ENCODE assay signal across 22 cellular contexts in genomic region chr10:12929381-12929780, GRCh38.
"Had no signal": no experiment of that assay in that cellular context is flagged by ENCODE, and none has a peak within 500 bp of the region (broad histone marks: within the 10 kb centered on the region; RNA-seq: fewer than 3 reads in every experiment).

No MANE protein-coding gene starts in this region.

- H3K4me1 Mint-ChIP-seq: endodermal cell had no signal

- H3K27ac Mint-ChIP-seq: dendritic cell treated with granulocyte-macrophage colony-stimulating factor and Interleukin-4, amounts not matched to agents 40 ng/mL and 50 ng/mL, for 4 days; endodermal cell had no signal

- DNase-seq: colonic mucosa; cortex of kidney; effector CD8-positive, alpha-beta T cell; effector memory CD8-positive, alpha-beta T cell; endodermal cell; erythroblast; esophagus squamous epithelium; foreskin fibroblast; foreskin melanocyte; gastrocnemius medialis; glutamatergic neuron; head of caudate nucleus; heart right ventricle; hippocampal formation; left cardiac atrium; left lung; left ventricle myocardium superior; lower lobe of right lung; mesendoderm; midbrain had no signal

- H3K4me3 Mint-ChIP-seq: dendritic cell treated with granulocyte-macrophage colony-stimulating factor and Interleukin-4, amounts not matched to agents 40 ng/mL and 50 ng/mL, for 4 days; effector memory CD8-positive, alpha-beta T cell; endodermal cell had no signal

- H3K27me3 Mint-ChIP-seq: dendritic cell treated with granulocyte-macrophage colony-stimulating factor and Interleukin-4, amounts not matched to agents 40 ng/mL and 50 ng/mL, for 4 days had no signal

- ATAC-seq: effector memory CD8-positive, alpha-beta T cell; esophagus mucosa; gastrocnemius medialis; heart right ventricle; left cardiac atrium; left lung; left ventricle myocardium superior; lower lobe of right lung had no signal
